Comparison of ENCODE assay signal across 25 cellular contexts in genomic region chr3:20110826-20111225, GRCh38.
"Had no signal": no experiment of that assay in that cellular context is flagged by ENCODE, and none has a peak within 500 bp of the region (broad histone marks: within the 10 kb centered on the region; RNA-seq: fewer than 3 reads in every experiment).

No MANE protein-coding gene starts in this region.

- H3K27ac ChIP-seq: colonic mucosa, epithelial cell of prostate, esophagus muscularis mucosa, foreskin keratinocyte, gastroesophageal sphincter, heart left ventricle, hepatocyte, left lung, lower lobe of right lung had no signal

- ATAC-seq: effector memory CD8-positive, alpha-beta T cell; gastroesophageal sphincter; heart left ventricle; left cardiac atrium; left lung; left ventricle myocardium superior; lower lobe of right lung; naive thymus-derived CD4-positive, alpha-beta T cell had no signal

- H3K4me3 Mint-ChIP-seq: dendritic cell treated with granulocyte-macrophage colony-stimulating factor and Interleukin-4, amounts not matched to agents 40 ng/mL and 50 ng/mL, for 4 days; effector memory CD8-positive, alpha-beta T cell; endodermal cell; immature natural killer cell; mesothelial cell of epicardium; naive thymus-derived CD4-positive, alpha-beta T cell had no signal

- DNase-seq: colonic mucosa; cortex of kidney; effector CD8-positive, alpha-beta T cell; effector memory CD8-positive, alpha-beta T cell; endodermal cell; erythroblast; foreskin keratinocyte; heart left ventricle; hypothalamus; immature natural killer cell; left cardiac atrium; left lung; left ventricle myocardium superior; lower lobe of right lung; mesenchymal stem cell; naive thymus-derived CD4-positive, alpha-beta T cell had no signal

- H3K27ac Mint-ChIP-seq: dendritic cell treated with granulocyte-macrophage colony-stimulating factor and Interleukin-4, amounts not matched to agents 40 ng/mL and 50 ng/mL, for 4 days; mesothelial cell of epicardium had no signal

- H3K27me3 Mint-ChIP-seq: dendritic cell treated with granulocyte-macrophage colony-stimulating factor and Interleukin-4, amounts not matched to agents 40 ng/mL and 50 ng/mL, for 4 days; effector memory CD8-positive, alpha-beta T cell; naive thymus-derived CD4-positive, alpha-beta T cell had no signal

- H3K36me3 ChIP-seq: colonic mucosa had no signal

- H3K36me3 Mint-ChIP-seq: mesothelial cell of epicardium had no signal

- H2AFZ ChIP-seq: hepatocyte had no signal

- H3K4me1 ChIP-seq: colonic mucosa, esophagus muscularis mucosa, gastroesophageal sphincter, heart left ventricle, lower lobe of right lung had no signal

- H3K79me2 ChIP-seq: hepatocyte had no signal

- H3K27me3 ChIP-seq: colonic mucosa, esophagus muscularis mucosa, foreskin keratinocyte, gastroesophageal sphincter, heart left ventricle, hepatocyte, left lung had no signal

- FAIRE-seq: endometrium, frontal cortex, keratinocyte had no signal

- H3K4me3 ChIP-seq: colonic mucosa, esophagus muscularis mucosa, gastroesophageal sphincter, heart left ventricle, hepatocyte, left lung, lower lobe of right lung had no signal

- H3K9me3 Mint-ChIP-seq: dendritic cell treated with granulocyte-macrophage colony-stimulating factor and Interleukin-4, amounts not matched to agents 40 ng/mL and 50 ng/mL, for 4 days; effector memory CD8-positive, alpha-beta T cell; endodermal cell; immature natural killer cell; mesothelial cell of epicardium; naive thymus-derived CD4-positive, alpha-beta T cell had no signal

- H3K4me1 Mint-ChIP-seq: mesothelial cell of epicardium had no signal

- H3K4me2 ChIP-seq: hepatocyte had no signal

- H3K9me3 ChIP-seq: colonic mucosa, esophagus muscularis mucosa, gastroesophageal sphincter, heart left ventricle, left lung, lower lobe of right lung had no signal
